8 cellular contexts compared by ENCODE assay signal in genomic region chr13:46160474-46161066, GRCh38. TPM values are rescaled to one million over a fixed set of nuclear protein-coding genes. Genes with fewer than 3 reads are reported as not detected.
DNase-seq lines count a peak whose midpoint lies in the region; ATAC-seq, FAIRE-seq and TF ChIP-seq lines count a peak whose summit lies in the region.

No MANE protein-coding gene starts in this region.

- H3K4me2 ChIP-seq in BLaER1 treated with 17β-estradiol and CSF1 and Interleukin-3, amounts not matched to agents 10 nM and 100 nM = peak overlapping the region; percentile 1 to 59 (median 30); a peak in 19 of 22 replicates
- H3K4me2 ChIP-seq in mesenchymal stem cell (ENCODE audit: low read length, poor library complexity, severe bottlenecking) = no peak overlapping the region

- WGBS in mesenchymal stem cell = 21% methylated on average over 3 of the region's 4 CpGs

- no peak overlapping the region for H3K14ac ChIP-seq in mesenchymal stem cell (ENCODE audit: low read length in 2 of 2)

- H3K4me1 ChIP-seq in BLaER1 treated with 17β-estradiol and CSF1 and Interleukin-3, amounts not matched to agents 10 nM and 100 nM = peaks cover 30 to 55% (median 36%) of the 10 kb centered on the region in 10 experiments
- H3K4me1 ChIP-seq in effector memory CD4-positive, alpha-beta T cell (ENCODE audit: control insufficient read depth, insufficient read depth, low read length, poor library complexity, severe bottlenecking) = peaks cover 37% of the 10 kb centered on the region
- peaks cover 1% of the 10 kb centered on the region for H3K4me1 ChIP-seq in mesenchymal stem cell (ENCODE audit: control insufficient read depth, insufficient read depth, low read depth, low read length)

- no peak overlapping the region for H2BK15ac ChIP-seq in mesenchymal stem cell (ENCODE audit: low read depth, poor library complexity, severe bottlenecking)

- H3K79me1 ChIP-seq in mesenchymal stem cell (replicated peaks; ENCODE audit: low read length, poor library complexity, severe bottlenecking) = no peaks in the 10 kb centered on the region

- peak overlapping the region in 2 of 11 experiments; percentile 1 to 5; a peak in 1 of 22 replicates for H3K9ac ChIP-seq in BLaER1 treated with 17β-estradiol and CSF1 and Interleukin-3, amounts not matched to agents 10 nM and 100 nM
- peak overlapping the region; percentile 34 for H3K9ac ChIP-seq in mesenchymal stem cell (ENCODE audit: low read length)

- H3K9me3 ChIP-seq in BLaER1 treated with 17β-estradiol and CSF1 and Interleukin-3, amounts not matched to agents 10 nM and 100 nM (replicated peaks in 1 of 11) = peaks cover 0 to 37% (median 33%) of the 10 kb centered on the region in 11 experiments; a peak in 18 of 22 replicates
- H3K9me3 ChIP-seq in effector memory CD4-positive, alpha-beta T cell (ENCODE audit: control insufficient read depth, low read length) = no peaks in the 10 kb centered on the region
- no peaks in the 10 kb centered on the region for H3K9me3 ChIP-seq in mesenchymal stem cell (ENCODE audit: control insufficient read depth, low read length)

- H4K20me1 ChIP-seq in BLaER1 treated with 17β-estradiol and CSF1 and Interleukin-3, amounts not matched to agents 10 nM and 100 nM = peaks cover 26 to 100% (median 96%) of the 10 kb centered on the region in 11 experiments

- H3K27me3 ChIP-seq in BLaER1 treated with 17β-estradiol and CSF1 and Interleukin-3, amounts not matched to agents 10 nM and 100 nM = no peaks in the 10 kb centered on the region
- no peaks in the 10 kb centered on the region for H3K27me3 ChIP-seq in effector memory CD4-positive, alpha-beta T cell (replicated peaks; ENCODE audit: control insufficient read depth, insufficient read depth, low read length, poor library complexity, severe bottlenecking)
- no peaks in the 10 kb centered on the region for H3K27me3 ChIP-seq in mesenchymal stem cell (ENCODE audit: control insufficient read depth in 1 of 2, insufficient read depth in 1 of 2, low read length in 2 of 2)

- no peak overlapping the region for H2AFZ ChIP-seq in mesenchymal stem cell (ENCODE audit: low read depth, low read length)

- no peak overlapping the region for H2AK5ac ChIP-seq in mesenchymal stem cell (ENCODE audit: low read length, severe bottlenecking)

- H3K23ac ChIP-seq in mesenchymal stem cell (ENCODE audit: low read length in 2 of 2) = no peak overlapping the region

- peak; percentile 92 for FAIRE-seq in GM12891 (lab: Jason Lieb, UNC)

- H2BK5ac ChIP-seq in mesenchymal stem cell (ENCODE audit: low read depth, low read length, poor library complexity, severe bottlenecking) = no peak overlapping the region

- ATAC-seq in HG03520 (IDR thresholded peaks at IDR 0.05; ENCODE audit: unreplicated experiment) = no peak

- peak overlapping the region in 10 of 11 experiments; percentile 37 to 62 (median 48); a peak in 19 of 22 replicates for H3K27ac ChIP-seq in BLaER1 treated with 17β-estradiol and CSF1 and Interleukin-3, amounts not matched to agents 10 nM and 100 nM
- H3K27ac ChIP-seq in effector memory CD4-positive, alpha-beta T cell (ENCODE audit: insufficient read depth, low read length, poor library complexity, severe bottlenecking) = peak overlapping the region; percentile 72
- no peak overlapping the region for H3K27ac ChIP-seq in mesenchymal stem cell (ENCODE audit: low read length, poor library complexity, severe bottlenecking)

- H3K4me3 ChIP-seq in BLaER1 treated with 17β-estradiol and CSF1 and Interleukin-3, amounts not matched to agents 10 nM and 100 nM = 0 out of 20 replicates have a peak overlapping the region, but pooled peaks of 1 of the 10 experiments have one; percentile 4
- peak overlapping the region; percentile 9 for H3K4me3 ChIP-seq in effector memory CD4-positive, alpha-beta T cell (ENCODE audit: insufficient read depth, low read depth, low read length, poor library complexity, severe bottlenecking)
- no peak overlapping the region for H3K4me3 ChIP-seq in mesenchymal stem cell (ENCODE audit: insufficient read depth in 1 of 2, low read depth in 1 of 2, low read length in 2 of 2)

- no peak overlapping the region for H2BK120ac ChIP-seq in mesenchymal stem cell (ENCODE audit: low read depth, low read length)

- no peak for TF ChIP-seq POLR2A in GM12891 (IDR thresholded peaks at IDR 0.05; ENCODE audit: low read depth, low read length)

- no peak overlapping the region for H2BK12ac ChIP-seq in mesenchymal stem cell (ENCODE audit: low read length in 2 of 2)

- H3K18ac ChIP-seq in mesenchymal stem cell (ENCODE audit: low read depth in 1 of 2, low read length in 2 of 2) = no peak overlapping the region

- H4K8ac ChIP-seq in mesenchymal stem cell (ENCODE audit: low read length) = no peak overlapping the region

- peaks cover 63 to 98% (median 92%) of the 10 kb centered on the region in 11 experiments for H3K36me3 ChIP-seq in BLaER1 treated with 17β-estradiol and CSF1 and Interleukin-3, amounts not matched to agents 10 nM and 100 nM
- peaks cover 35% of the 10 kb centered on the region for H3K36me3 ChIP-seq in effector memory CD4-positive, alpha-beta T cell (ENCODE audit: control insufficient read depth, insufficient read depth, low read length)
- H3K36me3 ChIP-seq in mesenchymal stem cell (ENCODE audit: control insufficient read depth in 1 of 2, insufficient read depth in 2 of 2, low read depth in 1 of 2, low read length in 2 of 2) = no peaks in the 10 kb centered on the region

- no peak overlapping the region for H4K91ac ChIP-seq in mesenchymal stem cell (ENCODE audit: low read length)

- H3K4ac ChIP-seq in mesenchymal stem cell (ENCODE audit: low read depth in 1 of 2, low read length in 2 of 2) = no peak overlapping the region

- DNase-seq in GM12891 (ENCODE audit: insufficient read length, low spot score) (peak; percentile 38), LoVo (ENCODE audit: low spot score) (peak; percentile 58), SK-N-DZ (ENCODE audit: low spot score) (peak; percentile 76), mesenchymal stem cell (peak; percentile 64), OCI-M2 (lab: John Stamatoyannopoulos, UW; ENCODE audit: unreplicated experiment) (no peak)
- no peak for DNase-seq in effector memory CD4-positive, alpha-beta T cell

TF ChIP-seq in GM12891, 5 proteins besides CTCF, POLR2A, EP300 and RAD21:
- TF ChIP-seq TAF1 (IDR thresholded peaks at IDR 0.05; ENCODE audit: low read depth, low read length) (no peak), SPI1 (IDR thresholded peaks at IDR 0.05; ENCODE audit: low read depth, low read length) (no peak), POU2F2 (IDR thresholded peaks at IDR 0.05; ENCODE audit: low read depth, low read length) (no peak), PAX5 (IDR thresholded peaks at IDR 0.05; ENCODE audit: insufficient read depth, low read length, severe bottlenecking) (no peak), POLR2AphosphoS5 (IDR thresholded peaks at IDR 0.05; ENCODE audit: low read depth, low read length) (no peak)

RNA-seq across cellular contexts. Expression of gene LCP1, which starts 21.4 kb away (rescaled TPM):
- 1,208 TPM for polyA plus RNA-seq in GM12891 (2012; ENCODE audit: low read depth, missing spikeins)
- 7.0 and 7.2 TPM in 2 replicates for polyA plus RNA-seq in SK-N-DZ (2014; cell fraction: cytosol; rRNA removed)
- polyA plus RNA-seq in SK-N-DZ (2014; cell fraction: nucleus; rRNA removed) = 2.6 and 5.3 TPM in 2 replicates
- polyA plus RNA-seq in mesenchymal stem cell (2013, experiment 1 of 2) = 1.1 TPM
- polyA plus RNA-seq in mesenchymal stem cell (2013, experiment 2 of 2) = 1.1 TPM

RNA-seq across cellular contexts. Expression of gene LRRC63, which starts 51.2 kb away (rescaled TPM):
- polyA plus RNA-seq in GM12891 (2012; ENCODE audit: low read depth, missing spikeins) = 0.24 TPM
- 0.54 and 0.90 TPM in 2 replicates for polyA plus RNA-seq in SK-N-DZ (2014; cell fraction: cytosol; rRNA removed)
- 2.0 and 2.4 TPM in 2 replicates for polyA plus RNA-seq in SK-N-DZ (2014; cell fraction: nucleus; rRNA removed)
- 0.07 TPM for polyA plus RNA-seq in mesenchymal stem cell (2013, experiment 1 of 2)
- 0.07 TPM for polyA plus RNA-seq in mesenchymal stem cell (2013, experiment 2 of 2)

RNA-seq across cellular contexts. Expression of gene CPB2, which starts 55.7 kb away (rescaled TPM):
- polyA plus RNA-seq in GM12891 (2012; ENCODE audit: low read depth, missing spikeins) = 0.09 TPM
- polyA plus RNA-seq in SK-N-DZ (2014; cell fraction: cytosol; rRNA removed) = not detected in 2 replicates
- polyA plus RNA-seq in SK-N-DZ (2014; cell fraction: nucleus; rRNA removed) = not detected in 2 replicates
- polyA plus RNA-seq in mesenchymal stem cell (2013, experiment 1 of 2) = not detected
- not detected for polyA plus RNA-seq in mesenchymal stem cell (2013, experiment 2 of 2)

Comparison
In these comparisons a context has a peak if more than half of its experiments do, and no peak if none do; other contexts are left out.
1. DNase-seq: peak in GM12891 (single experiment), LoVo (single experiment), SK-N-DZ (single experiment) and mesenchymal stem cell (single experiment); none in effector memory CD4-positive, alpha-beta T cell (0 of 3) and OCI-M2 (single experiment).